Comparison of ENCODE assay signal across 8 cellular contexts in genomic region chr11:83156150-83156995, GRCh38. TPM values are rescaled to one million over a fixed set of nuclear protein-coding genes. Genes with fewer than 3 reads are reported as not detected.
A peak's percentile ranks its signal among the peaks of the same experiment; 100 is the strongest.
DNase-seq lines count a peak whose midpoint lies in the region; ATAC-seq and TF ChIP-seq lines count a peak whose summit lies in the region.

No MANE protein-coding gene starts in this region.

- POLR2A ChIA-PET in CD8-positive, alpha-beta memory T cell (lab: Charles Lee), result interaction anchor here (0.6 to 4.5 kb wide), 27 partner anchors 8 to 255 kb away, joined by 3 to 56 read pairs (median 6); partner anchors contain the start of genes ANKRD42, CCDC90B, DDIAS and PRCP
- POLR2A ChIA-PET in activated CD8-positive, alpha-beta T cell treated with anti-CD3 and anti-CD28 coated beads for 36 hours (lab: Charles Lee), result interaction anchor here (0.8 to 4.0 kb wide), 18 partner anchors 9 to 256 kb away, joined by 3 to 44 read pairs (median 4); partner anchors contain the start of genes ANKRD42, CCDC90B, DDIAS and PRCP

- CTCF ChIA-PET in CD8-positive, alpha-beta memory T cell (lab: Charles Lee), result interaction anchor here (0.7 to 2.1 kb wide), 12 partner anchors 35 to 256 kb away, joined by 3 to 8 read pairs (median 4); partner anchors contain the start of genes ANKRD42, CCDC90B, DDIAS and PRCP
- CTCF ChIA-PET in activated CD8-positive, alpha-beta T cell treated with anti-CD3 and anti-CD28 coated beads for 36 hours (lab: Charles Lee), result interaction anchor here (0.8 to 2.1 kb wide), 13 partner anchors 16 to 289 kb away, joined by 3 to 8 read pairs (median 3); partner anchors contain the start of gene DDIAS

- H3K27me3 Mint-ChIP-seq in CD8-positive, alpha-beta memory T cell, result peaks cover 0 to 6% of the 10 kb centered on the region in 2 donors
- H3K27me3 Mint-ChIP-seq in activated CD8-positive, alpha-beta T cell treated with anti-CD3 and anti-CD28 coated beads for 36 hours, result no peaks in the 10 kb centered on the region

- H3K36me3 Mint-ChIP-seq in CD8-positive, alpha-beta memory T cell, result peaks cover 3 to 49% (median 6%) of the 10 kb centered on the region in 3 donors
- peaks cover 39% of the 10 kb centered on the region for H3K36me3 Mint-ChIP-seq in activated CD8-positive, alpha-beta T cell treated with anti-CD3 and anti-CD28 coated beads for 36 hours (ENCODE audit: low read depth)

- intact Hi-C loops in activated CD8-positive, alpha-beta T cell treated with anti-CD3 and anti-CD28 coated beads for 36 hours (cut with micrococcal nuclease), result loop anchor here (2.0 to 10.0 kb wide), 3 partner anchors 162 to 256 kb away; partner anchors contain the start of genes DDIAS and PRCP

- peak overlapping the region; percentile 99 for H3K27ac ChIP-seq in CD8-positive, alpha-beta memory T cell (ENCODE audit: low read depth, low read length)
- peak overlapping the region; percentile 98 for H3K27ac ChIP-seq in effector memory CD4-positive, alpha-beta T cell (ENCODE audit: insufficient read depth, low read length, poor library complexity, severe bottlenecking)

- peaks cover 11% of the 10 kb centered on the region for H3K4me1 ChIP-seq in CD8-positive, alpha-beta memory T cell (ENCODE audit: insufficient read depth, low read length)
- H3K4me1 ChIP-seq in effector memory CD4-positive, alpha-beta T cell (ENCODE audit: control insufficient read depth, insufficient read depth, low read length, poor library complexity, severe bottlenecking), result peaks cover 4% of the 10 kb centered on the region

- H3K4me3 ChIP-seq in CD8-positive, alpha-beta memory T cell (ENCODE audit: low read length), result peak overlapping the region; percentile 94
- peak overlapping the region; percentile 89 for H3K4me3 ChIP-seq in effector memory CD4-positive, alpha-beta T cell (ENCODE audit: insufficient read depth, low read depth, low read length, poor library complexity, severe bottlenecking)

- H3K27me3 ChIP-seq in CD8-positive, alpha-beta memory T cell (ENCODE audit: insufficient read depth, low read length, poor library complexity, severe bottlenecking), result no peaks in the 10 kb centered on the region
- no peaks in the 10 kb centered on the region for H3K27me3 ChIP-seq in effector memory CD4-positive, alpha-beta T cell (replicated peaks; ENCODE audit: control insufficient read depth, insufficient read depth, low read length, poor library complexity, severe bottlenecking)

- ATAC-seq in GM19455 (IDR thresholded peaks at IDR 0.05; ENCODE audit: unreplicated experiment), result peak; percentile 95
- ATAC-seq in activated CD8-positive, alpha-beta T cell treated with anti-CD3 and anti-CD28 coated beads for 36 hours, result peak; percentile 91

- H3K4me1 Mint-ChIP-seq in CD8-positive, alpha-beta memory T cell, result peaks cover 25 to 34% (median 28%) of the 10 kb centered on the region in 3 donors
- peaks cover 20% of the 10 kb centered on the region for H3K4me1 Mint-ChIP-seq in activated CD8-positive, alpha-beta T cell treated with anti-CD3 and anti-CD28 coated beads for 36 hours (ENCODE audit: low read depth)

- no peaks in the 10 kb centered on the region for H3K36me3 ChIP-seq in CD8-positive, alpha-beta memory T cell (ENCODE audit: insufficient read depth, low read length)
- peaks cover 5% of the 10 kb centered on the region for H3K36me3 ChIP-seq in effector memory CD4-positive, alpha-beta T cell (ENCODE audit: control insufficient read depth, insufficient read depth, low read length)

- peak; percentile 96 to 99 (median 97) for DNase-seq in CD8-positive, alpha-beta memory T cell
- peak; percentile 96 for DNase-seq in HK-2 (ENCODE audit: unreplicated experiment)
- peak; percentile 97 for DNase-seq in NCI-H82 treated with DMSO at 0.1 percent for 48 hours (lab: John Stamatoyannopoulos, UW; ENCODE audit: unreplicated experiment)
- peak; percentile 99 for DNase-seq in activated CD8-positive, alpha-beta T cell treated with anti-CD3 and anti-CD28 coated beads for 36 hours
- DNase-seq in effector memory CD4-positive, alpha-beta T cell, result peak; percentile 97 to 99 (median 98)
- DNase-seq in lung microvascular endothelial cell (ENCODE audit: low read depth in 2 of 2), result peak; percentile 100
- peak; percentile 95 to 97 for DNase-seq in stimulated activated CD8-positive, alpha-beta memory T cell treated with anti-CD3 and anti-CD28 coated beads, Interleukin-15, amount 100 ng/mL, for 48 hours (ENCODE audit: low read depth in 2 of 2)

- peak overlapping the region; percentile 99 to 100 (median 100) for H3K27ac Mint-ChIP-seq in CD8-positive, alpha-beta memory T cell
- peak overlapping the region; percentile 100 for H3K27ac Mint-ChIP-seq in activated CD8-positive, alpha-beta T cell treated with anti-CD3 and anti-CD28 coated beads for 36 hours

- H3K9me3 ChIP-seq in CD8-positive, alpha-beta memory T cell (ENCODE audit: low read length), result no peaks in the 10 kb centered on the region
- no peaks in the 10 kb centered on the region for H3K9me3 ChIP-seq in effector memory CD4-positive, alpha-beta T cell (ENCODE audit: control insufficient read depth, low read length)

- peak overlapping the region; percentile 98 to 100 (median 100) for H3K4me3 Mint-ChIP-seq in CD8-positive, alpha-beta memory T cell
- peak overlapping the region; percentile 100 for H3K4me3 Mint-ChIP-seq in activated CD8-positive, alpha-beta T cell treated with anti-CD3 and anti-CD28 coated beads for 36 hours

- no peak for TF ChIP-seq CTCF in activated CD8-positive, alpha-beta T cell treated with anti-CD3 and anti-CD28 coated beads for 36 hours (IDR thresholded peaks at IDR 0.05)

- peaks cover 0 to 2% (median 0%) of the 10 kb centered on the region in 5 donors for H3K9me3 Mint-ChIP-seq in CD8-positive, alpha-beta memory T cell
- H3K9me3 Mint-ChIP-seq in activated CD8-positive, alpha-beta T cell treated with anti-CD3 and anti-CD28 coated beads for 36 hours, result no peaks in the 10 kb centered on the region

RNA-seq across cellular contexts. Expression of gene PCF11, which starts 0.6 kb away (rescaled TPM):
- total RNA-seq in CD8-positive, alpha-beta memory T cell, result 10 to 100 TPM; 58.8 to 63.7 TPM
- polyA plus RNA-seq in CD8-positive, alpha-beta memory T cell, result 34.2 TPM
- total RNA-seq in activated CD8-positive, alpha-beta T cell treated with anti-CD3 and anti-CD28 coated beads for 36 hours, result 10 to 100 TPM; 53.9 to 55.6 TPM
- total RNA-seq in lung microvascular endothelial cell, result 18.7 and 24.2 TPM in 2 replicates

RNA-seq across cellular contexts. Expression of gene ANKRD42, which starts 37.1 kb away (rescaled TPM):
- total RNA-seq in CD8-positive, alpha-beta memory T cell, result 10 to 100 TPM in 1 of 2 experiments, 1 to 10 TPM in 1; 9.7 to 10.3 TPM
- polyA plus RNA-seq in CD8-positive, alpha-beta memory T cell, result 6.0 TPM
- total RNA-seq in activated CD8-positive, alpha-beta T cell treated with anti-CD3 and anti-CD28 coated beads for 36 hours, result 1 to 10 TPM; 3.8 to 4.7 TPM
- total RNA-seq in lung microvascular endothelial cell, result 1.5 and 3.0 TPM in 2 replicates

Comparison
In these comparisons a context has a peak if more than half of its experiments do, and no peak if none do; other contexts are left out.
1. Peak in every context shown above with its lines: DNase-seq, ATAC-seq, H3K4me3 ChIP-seq and H3K27ac ChIP-seq.